7 cellular contexts compared by ENCODE assay signal in genomic region chr2:19989681-19990415, GRCh38. TPM values are rescaled to one million over a fixed set of nuclear protein-coding genes. Genes with fewer than 3 reads are reported as not detected.
DNase-seq lines count a peak whose midpoint lies in the region; ATAC-seq, FAIRE-seq and TF ChIP-seq lines count a peak whose summit lies in the region.

Gene WDR35 (minus strand): TSS chr2:19990105. CDS start chr2:19990015, 90 bp downstream.

- ATAC-seq in GM18519 (IDR thresholded peaks at IDR 0.05; ENCODE audit: low FRiP score, unreplicated experiment) (peak; percentile 82), HG03025 (IDR thresholded peaks at IDR 0.05; ENCODE audit: low FRiP score, unreplicated experiment) (peak; percentile 92), K562 (peak; percentile 97)

- peaks cover 11% of the 10 kb centered on the region; the same call in 1 of the 3 replicates for H3K79me2 ChIP-seq in K562 (ENCODE audit: control insufficient read depth, insufficient read depth, low read length)

- H3K27me3 ChIP-seq in K562 (ENCODE audit: control insufficient read depth in 2 of 2, insufficient read depth in 2 of 2, low read length in 2 of 2) = no peaks in the 10 kb centered on the region; a peak in 2 of 5 replicates
- H3K27me3 ChIP-seq in sigmoid colon = no peaks in the 10 kb centered on the region

- peaks cover 0 to 9% of the 10 kb centered on the region in 2 experiments; a peak in 2 of 5 replicates for H3K4me1 ChIP-seq in K562 (replicated peaks in 1 of 2; ENCODE audit: control insufficient read depth in 2 of 2, insufficient read depth in 2 of 2, low read length in 2 of 2)
- H3K4me1 ChIP-seq in sigmoid colon = peaks cover 0 to 21% (median 12%) of the 10 kb centered on the region in 4 donors

- in situ Hi-C loops in K562 (cut with MboI) = no loop called here

- no TSS peak for BruUV-seq in K562 (replicated peaks; lab: Mats Ljungman, UMichigan)

- DNase-seq in NCI-H2081 (lab: John Stamatoyannopoulos, UW) (peak; percentile 94 to 95), T1000 (lab: John Stamatoyannopoulos, UW) (peak; percentile 86), K562 (ENCODE audit: extremely low read depth in 1 of 4, low spot score in 3 of 4) (peak; percentile 88 to 95 (median 94)), sigmoid colon (peak; percentile 94)

- 11% methylated on average over 45 of the region's 69 CpGs for WGBS in K562 (ENCODE audit: insufficient coverage, low coverage, missing lambda C conversion rate)
- WGBS in sigmoid colon, 2 donors = 1% methylated on average over 69 of the region's 69 CpGs

- peak within 1 kb of the TSS; percentile 30; the same call in 2 of the 3 replicates for H3K27ac ChIP-seq in K562 (ENCODE audit: extremely low read depth, low read depth, low read length)
- H3K27ac ChIP-seq in sigmoid colon = peak within 1 kb of the TSS; percentile 69 to 76 (median 74)

- POLR2A ChIA-PET in K562 (lab: Yijun Ruan, JAX) = interaction anchor here (0.6 to 1.4 kb wide), 2 partner anchors 15 to 21 kb away, joined by 4 to 5 read pairs; no protein-coding TSS in a partner anchor

- intact Hi-C loops in K562 (cut with micrococcal nuclease) (no loop called here), sigmoid colon (cut with DNase I) (no loop called here)

- H4K20me1 ChIP-seq in K562 (replicated peaks; ENCODE audit: control insufficient read depth, insufficient read depth, low read length) = no peaks in the 10 kb centered on the region

- H2AFZ ChIP-seq in K562 (ENCODE audit: low read depth, low read length) = peak within 1 kb of the TSS; percentile 96

- peak within 1 kb of the TSS; percentile 88 for H3K4me2 ChIP-seq in K562 (ENCODE audit: insufficient read depth, low read length)

- H3K4me3 ChIP-seq in K562 (peak within 1 kb of the TSS; percentile 74), iPS-11a (ENCODE audit: low read depth, low read length) (peak within 1 kb of the TSS; percentile 87), sigmoid colon (peak within 1 kb of the TSS; percentile 70 to 75 (median 74))

- TF ChIP-seq CTCF in K562 (IDR thresholded peaks at IDR 0.05 in 2 of 3, conservative IDR thresholded peaks at IDR 0.05 in 1 of 3; ENCODE audit: insufficient read depth in 2 of 3, low read depth in 1 of 3, low read length in 3 of 3) (no peak), sigmoid colon (IDR thresholded peaks at IDR 0.05) (no peak)

- H3K9ac ChIP-seq in K562 (ENCODE audit: insufficient read depth in 1 of 2, low read depth in 2 of 2, low read length in 2 of 2) = peak within 1 kb of the TSS; percentile 54 to 91

- peaks cover 4% of the 10 kb centered on the region; the same call in 2 of the 3 replicates for H3K36me3 ChIP-seq in K562 (ENCODE audit: control insufficient read depth, insufficient read depth, low read length)
- H3K36me3 ChIP-seq in sigmoid colon = peaks cover 0 to 15% (median 0%) of the 10 kb centered on the region in 4 donors

- TF ChIP-seq POLR2A in K562 (conservative IDR thresholded peaks at IDR 0.05) (peak; percentile 45; the same call in 1 of the 2 replicates), sigmoid colon (IDR thresholded peaks at IDR 0.05) (no peak)

- CTCF ChIA-PET in K562 (lab: Yijun Ruan, JAX; ENCODE audit: low intra/inter-chr PET ratio) = interaction anchor here (0.7 kb wide), 1 partner anchor 749 kb away, joined by 4 read pairs; no protein-coding TSS in a partner anchor

- TF ChIP-seq EP300 in K562 (IDR thresholded peaks at IDR 0.05; ENCODE audit: low read length) (no peak; the same call in 1 of the 2 replicates), sigmoid colon (IDR thresholded peaks at IDR 0.05) (no peak)

- TF ChIP-seq RAD21 in K562 (CRISPR knock-in tag; conservative IDR thresholded peaks at IDR 0.05 in 1 of 2, IDR thresholded peaks at IDR 0.05 in 1 of 2) = no peak

- H3K9me1 ChIP-seq in K562 (ENCODE audit: control insufficient read depth, insufficient read depth, low read length) = no peaks in the 10 kb centered on the region

- H3K9me3 ChIP-seq in K562 (replicated peaks; ENCODE audit: control insufficient read depth, insufficient read depth, low read depth, low read length) = no peaks in the 10 kb centered on the region
- H3K9me3 ChIP-seq in sigmoid colon = no peaks in the 10 kb centered on the region

- FAIRE-seq in K562 (lab: Jason Lieb, UNC) = peak; percentile 61

TF ChIP-seq in K562, 482 proteins besides CTCF, POLR2A, EP300 and RAD21 (continues in another document):
- TF ChIP-seq ATF1 (CRISPR knock-in tag; IDR thresholded peaks at IDR 0.05) (no peak), ATF1 (tag; IDR thresholded peaks at IDR 0.05) (peak; percentile 57; the same call in 1 of the 2 replicates), RBBP5 (IDR thresholded peaks at IDR 0.05; ENCODE audit: borderline replicate concordance, insufficient read depth, low read length, poor library complexity, severe bottlenecking) (peak; percentile 81), USF1 (CRISPR knock-in tag; IDR thresholded peaks at IDR 0.05) (0 out of 2 replicates have a peak, but pooled peaks have one; percentile 26), CBX5 (IDR thresholded peaks at IDR 0.05; ENCODE audit: borderline replicate concordance, low read depth) (no peak), POLR2G (IDR thresholded peaks at IDR 0.05; ENCODE audit: low read depth, low read length) (peak; percentile 64), ETS1 (conservative IDR thresholded peaks at IDR 0.05; ENCODE audit: control insufficient read depth, low read depth, low read length) (0 out of 2 replicates have a peak, but pooled peaks have one; percentile 44), SAP30 (IDR thresholded peaks at IDR 0.05; ENCODE audit: borderline replicate concordance, insufficient read depth, low read depth, low read length, poor library complexity, severe bottlenecking) (peak; percentile 72), ELF4 (CRISPR knock-in tag; IDR thresholded peaks at IDR 0.05) (no peak), PHB (CRISPR knock-in tag; IDR thresholded peaks at IDR 0.05) (no peak), HNRNPLL (IDR thresholded peaks at IDR 0.05; ENCODE audit: low read depth, low read length, poor library complexity, severe bottlenecking) (peak; percentile 86), L3MBTL2 (IDR thresholded peaks at IDR 0.05) (peak; percentile 96), IFI16 (CRISPR knock-in tag; IDR thresholded peaks at IDR 0.05) (no peak)

RNA-seq across cellular contexts. Expression of gene WDR35, which starts in this region (rescaled TPM):
- 6.3 and 26.2 TPM in 2 replicates for total RNA-seq in K562 (2011; cell fraction: chromatin; rRNA removed; ENCODE audit: low replicate concordance)
- 2.8 and 4.2 TPM in 2 replicates for total RNA-seq in K562 (2011; cell fraction: nucleolus; rRNA removed)
- 7.7 and 10.5 TPM in 2 replicates for total RNA-seq in K562 (2011; cell fraction: nucleoplasm; rRNA removed)
- total RNA-seq in K562 (2014; rRNA removed) (5.5 and 6.4 TPM in 2 replicates), K562 (2014; rRNA removed; fragmentation: Illumina TruSeq; extraction: Trizol) (12.3 and 13.1 TPM in 2 replicates), K562 (2015; rRNA removed; fragmentation: Illumina TruSeq; extraction: Trizol) (8.6 and 10.5 TPM in 2 replicates), K562 (2021) (9.2 and 9.6 TPM in 2 replicates), sigmoid colon (10 to 100 TPM in 3 of 4 donors, 1 to 10 TPM in 1; 7.2 to 15.5 (median 11.9) TPM)
- polyA plus RNA-seq in K562 (2011; rRNA removed) (7.0 and 9.5 TPM in 2 replicates), K562 (2014; fragmentation: Illumina TruSeq; extraction: Trizol) (6.8 and 8.0 TPM in 2 replicates), K562 (2014; fragmentation: Nextera tagmentation; extraction: Ambion mirVana) (1 to 10 TPM; 3.3 to 6.7 TPM), K562 (2014; rRNA removed) (6.2 and 7.3 TPM in 2 replicates), sigmoid colon (1 to 10 TPM in 1 of 3 donors, under 1 TPM in 2; 0.46 to 2.2 (median 0.60) TPM)
- polyA plus RNA-seq in K562 (2011; cell fraction: cytosol; rRNA removed) = 1.6 and 3.3 TPM in 2 replicates
- polyA plus RNA-seq in K562 (2011; cell fraction: nucleus; rRNA removed) = 9.1 and 10.2 TPM in 2 replicates
- polyA plus RNA-seq in K562 (2012) = 3.3 and 4.2 TPM in 2 replicates
- polyA minus RNA-seq in K562 (2011; rRNA and poly(A)+ RNA removed) = 22.3 and 25.7 TPM in 2 replicates
- polyA minus RNA-seq in K562 (2011; cell fraction: cytosol; rRNA and poly(A)+ RNA removed) = 4.6 and 9.5 TPM in 2 replicates
- polyA minus RNA-seq in K562 (2011; cell fraction: nucleus; rRNA and poly(A)+ RNA removed) = 7.5 and 10.8 TPM in 2 replicates

Comparison
In these comparisons a context has a peak if more than half of its experiments do, and no peak if none do; other contexts are left out.
1. Peak in every context shown above with its lines: DNase-seq, ATAC-seq, H3K4me3 ChIP-seq and H3K27ac ChIP-seq.